ENCODE assay signal across 25 cellular contexts in genomic region chr4:15746110-15746509, GRCh38.
"Had no signal": no experiment of that assay in that cellular context is flagged by ENCODE, and none has a peak within 500 bp of the region (broad histone marks: within the 10 kb centered on the region; RNA-seq: fewer than 3 reads in every experiment).

No MANE protein-coding gene starts in this region.

- ATAC-seq: activated CD4-positive, CD25-positive, alpha-beta regulatory T cell treated with anti-CD3 and anti-CD28 coated beads, Interleukin-2, amount 50 U/mL, for 24 hours; Panc1; Right ventricle myocardium inferior; T-cell had no signal

- H3K27ac Mint-ChIP-seq: activated naive CD8-positive, alpha-beta T cell; T-cell had no signal

- H3K27me3 Mint-ChIP-seq: activated naive CD8-positive, alpha-beta T cell; T-cell had no signal

- DNase-seq: activated CD4-positive, alpha-beta T cell treated with anti-CD3 and anti-CD28 coated beads for 48 hours; activated CD4-positive, alpha-beta T cell treated with anti-CD3 and anti-CD28 coated beads, Interleukin-2, amount 50 U/mL, for 48 hours; activated effector memory CD4-positive, alpha-beta T cell treated with Interleukin-2 at 50 U/mL for 16 hours; activated naive CD4-positive, alpha-beta T cell; activated T-cell treated with anti-CD3 and anti-CD28 coated beads, Interleukin-2, amount 50 U/mL, for 48 hours; aorta; caudate nucleus; MG63; NCI-H1105; NCI-H1436; NCI-H1694 treated with DMSO at 0.1 percent for 48 hours; NCI-H2029 treated with DMSO at 0.1 percent for 48 hours; NCI-H345; NCI-H510A; NCI-H526 treated with DMSO at 0.1 percent for 48 hours; NCI-H82; OCI-M1; RPMI8226; T-cell had no signal

- H3K4me3 ChIP-seq: breast epithelium, MG63, SK-N-MC had no signal

- H3K4me3 Mint-ChIP-seq: activated naive CD8-positive, alpha-beta T cell; T-cell had no signal
